ENCODE assay signal across 8 cellular contexts in genomic region chr12:113439606-113440030, GRCh38. TPM values are rescaled to one million over a fixed set of nuclear protein-coding genes. Genes with fewer than 3 reads are reported as not detected.
A peak's percentile ranks its signal among the peaks of the same experiment; 100 is the strongest.
DNase-seq lines count a peak whose midpoint lies in the region; ATAC-seq and TF ChIP-seq lines count a peak whose summit lies in the region.

No MANE protein-coding gene starts in this region.

- H3K9me3 Mint-ChIP-seq in activated naive CD8-positive, alpha-beta T cell treated with anti-CD3 and anti-CD28 coated beads for 36 hours, result no peaks in the 10 kb centered on the region

- peak; percentile 40 for DNase-seq in NCI-H2029 (lab: John Stamatoyannopoulos, UW)
- no peak for DNase-seq in NCI-H2029 treated with DMSO at 0.1 percent for 48 hours (lab: John Stamatoyannopoulos, UW)
- DNase-seq in NCI-H146 (lab: John Stamatoyannopoulos, UW), result peak; percentile 62
- DNase-seq in amniotic stem cell (lab: John Stamatoyannopoulos, UW), result peak; percentile 16
- DNase-seq in kidney tubule cell (ENCODE audit: low spot score), result peak; percentile 43
- no peak for DNase-seq in activated naive CD8-positive, alpha-beta T cell treated with anti-CD3 and anti-CD28 coated beads for 36 hours
- DNase-seq in ureter (ENCODE audit: low spot score), result no peak

- no peak for TF ChIP-seq POLR2A in GM18505 (IDR thresholded peaks at IDR 0.05; ENCODE audit: borderline replicate concordance, extremely low read depth, insufficient read depth, insufficient read length)

- no peaks in the 10 kb centered on the region for H3K4me1 Mint-ChIP-seq in activated naive CD8-positive, alpha-beta T cell treated with anti-CD3 and anti-CD28 coated beads for 36 hours

- ATAC-seq in GM18505 (IDR thresholded peaks at IDR 0.05; ENCODE audit: unreplicated experiment), result no peak

- H3K27me3 Mint-ChIP-seq in activated naive CD8-positive, alpha-beta T cell treated with anti-CD3 and anti-CD28 coated beads for 36 hours, result peaks cover 3% of the 10 kb centered on the region

- H3K4me3 Mint-ChIP-seq in activated naive CD8-positive, alpha-beta T cell treated with anti-CD3 and anti-CD28 coated beads for 36 hours, result no peak overlapping the region

- H3K27ac Mint-ChIP-seq in activated naive CD8-positive, alpha-beta T cell treated with anti-CD3 and anti-CD28 coated beads for 36 hours, result no peak overlapping the region

- no peaks in the 10 kb centered on the region for H3K36me3 Mint-ChIP-seq in activated naive CD8-positive, alpha-beta T cell treated with anti-CD3 and anti-CD28 coated beads for 36 hours

RNA-seq across cellular contexts. Expression of gene SDSL, which starts 17.4 kb away (rescaled TPM):
- total RNA-seq in activated naive CD8-positive, alpha-beta T cell treated with anti-CD3 and anti-CD28 coated beads for 36 hours, result under 1 TPM; 0.25 to 0.36 TPM
- 17.4 TPM for total RNA-seq in ureter

RNA-seq across cellular contexts. Expression of gene LHX5, which starts 32.1 kb away (rescaled TPM):
- total RNA-seq in activated naive CD8-positive, alpha-beta T cell treated with anti-CD3 and anti-CD28 coated beads for 36 hours, result not detected
- total RNA-seq in ureter, result not detected

RNA-seq across cellular contexts. Expression of gene SDS, which starts 35.9 kb away (rescaled TPM):
- not detected for total RNA-seq in activated naive CD8-positive, alpha-beta T cell treated with anti-CD3 and anti-CD28 coated beads for 36 hours
- total RNA-seq in ureter, result 6.4 TPM

Comparison
In these comparisons a context has a peak if more than half of its experiments do, and no peak if none do; other contexts are left out.
1. DNase-seq: peak in NCI-H2029 (single experiment), NCI-H146 (single experiment), amniotic stem cell (single experiment) and kidney tubule cell (single experiment); none in NCI-H2029 treated with DMSO at 0.1 percent for 48 hours (single experiment), activated naive CD8-positive, alpha-beta T cell treated with anti-CD3 and anti-CD28 coated beads for 36 hours (single experiment) and ureter (single experiment).
2. RNA of gene SDSL, which starts 17.4 kb away (total RNA-seq): 17.4 TPM in ureter (single experiment); 0.25 to 0.36 TPM in activated naive CD8-positive, alpha-beta T cell treated with anti-CD3 and anti-CD28 coated beads for 36 hours; every median in the first group is over 10 times any median in the second.